ENCODE assay signal across 8 cellular contexts in the genomic region with DNA sequence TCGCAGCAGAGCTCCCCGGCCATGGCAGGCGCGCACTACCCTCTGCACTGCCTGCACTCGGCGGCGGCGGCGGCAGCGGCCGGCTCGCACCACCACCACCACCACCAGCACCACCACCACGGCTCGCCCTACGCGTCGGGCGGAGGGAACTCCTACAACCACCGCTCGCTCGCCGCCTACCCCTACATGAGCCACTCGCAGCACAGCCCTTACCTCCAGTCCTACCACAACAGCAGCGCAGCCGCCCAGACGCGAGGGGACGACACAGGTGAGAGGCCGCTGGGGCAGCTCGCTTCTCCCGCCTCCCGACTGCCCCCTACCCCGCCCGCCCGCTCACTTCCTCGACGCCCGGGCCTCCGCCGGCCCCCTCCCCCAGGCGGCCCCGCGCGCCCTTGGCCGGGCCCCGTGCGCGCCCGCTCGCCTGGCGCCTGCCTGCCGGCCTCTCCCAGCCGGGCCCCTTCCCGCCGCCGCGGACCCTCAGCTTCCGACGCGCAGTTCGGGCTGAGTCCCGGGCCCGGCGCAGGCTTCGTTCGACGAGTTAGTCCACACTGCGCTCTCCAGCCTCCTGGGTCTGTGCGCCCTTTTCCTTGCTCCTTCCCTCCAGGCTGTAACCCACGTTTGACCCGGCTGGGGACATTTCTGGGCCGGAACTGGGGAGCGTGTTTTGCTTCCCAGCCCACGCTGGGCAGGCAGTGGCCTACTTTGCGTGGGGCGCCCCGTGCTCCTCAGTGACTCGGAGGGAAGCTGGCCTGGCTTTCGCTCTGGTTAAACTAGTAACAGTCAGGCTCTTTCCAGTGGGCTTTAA. TPM values are rescaled to one million over a fixed set of nuclear protein-coding genes. Genes with fewer than 3 reads are reported as not detected.
DNase-seq lines count a peak whose midpoint lies in the region; ATAC-seq and TF ChIP-seq lines count a peak whose summit lies in the region.

No MANE protein-coding gene starts in this region.

- intact Hi-C loops in natural killer cell (cut with micrococcal nuclease) = no loop called here

- peak overlapping the region; percentile 81 for H3K4me3 Mint-ChIP-seq in endothelial cell (ENCODE audit: unreplicated experiment)
- H3K4me3 Mint-ChIP-seq in natural killer cell = peak overlapping the region; percentile 75

- H3K27me3 Mint-ChIP-seq in endothelial cell (ENCODE audit: unreplicated experiment) (peaks cover 46% of the 10 kb centered on the region), natural killer cell (ENCODE audit: low read depth in 2 of 2) (peaks cover 64 to 79% of the 10 kb centered on the region in 2 donors)

- H3K36me3 Mint-ChIP-seq in endothelial cell (ENCODE audit: low read depth, unreplicated experiment) (peaks cover 4% of the 10 kb centered on the region), natural killer cell (peaks cover 5% of the 10 kb centered on the region)

- TF ChIP-seq CTCF in endothelial cell (IDR thresholded peaks at IDR 0.05; ENCODE audit: unreplicated experiment) (no peak), natural killer cell (IDR thresholded peaks at IDR 0.05) (no peak)

- peak; percentile 54 for DNase-seq in 8988T
- DNase-seq in HT1080 (ENCODE audit: low read depth) = peak; percentile 59
- DNase-seq in SW 1271 (lab: John Stamatoyannopoulos, UW) = peak; percentile 6 to 56
- peak; percentile 66 for DNase-seq in endothelial cell (ENCODE audit: low spot score)
- no peak for DNase-seq in natural killer cell
- DNase-seq in medulla oblongata (ENCODE audit: extremely low spot score) = no peak
- DNase-seq in NCI-H774 (lab: John Stamatoyannopoulos, UW) = no peak

- peak; percentile 78 for ATAC-seq in GM18868 (IDR thresholded peaks at IDR 0.05; ENCODE audit: unreplicated experiment)
- peak; percentile 50 to 79 (median 59) for ATAC-seq in natural killer cell

- H3K4me1 Mint-ChIP-seq in endothelial cell (ENCODE audit: unreplicated experiment) (peaks cover 7% of the 10 kb centered on the region), natural killer cell (peaks cover 0 to 18% of the 10 kb centered on the region in 2 donors)

- H3K9me3 Mint-ChIP-seq in endothelial cell (ENCODE audit: unreplicated experiment) (no peaks in the 10 kb centered on the region), natural killer cell (no peaks in the 10 kb centered on the region)

- no peak overlapping the region for H3K27ac Mint-ChIP-seq in endothelial cell (ENCODE audit: unreplicated experiment)
- no peak overlapping the region for H3K27ac Mint-ChIP-seq in natural killer cell

RNA-seq across cellular contexts. Expression of a gene that starts 1.0 kb away (rescaled TPM):
- total RNA-seq in HT1080 (2014; rRNA removed; shearing (Covaris generic)) = 0.45 and 0.80 TPM in 2 replicates
- 1.5 and 2.1 TPM in 2 replicates for polyA plus RNA-seq in HT1080 (2015; cell fraction: cytosol; rRNA removed)
- polyA plus RNA-seq in HT1080 (2015; cell fraction: nucleus; rRNA removed) = 4.2 and 6.5 TPM in 2 replicates
- total RNA-seq in endothelial cell (ENCODE audit: unreplicated experiment) = not detected
- total RNA-seq in natural killer cell = not detected

RNA-seq across cellular contexts. Expression of a gene that starts 18.3 kb away (rescaled TPM):
- total RNA-seq in HT1080 (2014; rRNA removed; shearing (Covaris generic)) = 0.23 and 1.3 TPM in 2 replicates
- 2.1 and 2.3 TPM in 2 replicates for polyA plus RNA-seq in HT1080 (2015; cell fraction: cytosol; rRNA removed)
- polyA plus RNA-seq in HT1080 (2015; cell fraction: nucleus; rRNA removed) = 1.8 and 4.2 TPM in 2 replicates
- total RNA-seq in endothelial cell (ENCODE audit: unreplicated experiment) = 0.18 TPM
- not detected for total RNA-seq in natural killer cell

Comparison
In these comparisons a context has a peak if more than half of its experiments do, and no peak if none do; other contexts are left out.
1. DNase-seq: peak in 8988T (single experiment), HT1080 (single experiment), SW 1271 (2 of 2) and endothelial cell (single experiment); none in natural killer cell (single experiment), medulla oblongata (single experiment) and NCI-H774 (single experiment).